In the genomic region with DNA sequence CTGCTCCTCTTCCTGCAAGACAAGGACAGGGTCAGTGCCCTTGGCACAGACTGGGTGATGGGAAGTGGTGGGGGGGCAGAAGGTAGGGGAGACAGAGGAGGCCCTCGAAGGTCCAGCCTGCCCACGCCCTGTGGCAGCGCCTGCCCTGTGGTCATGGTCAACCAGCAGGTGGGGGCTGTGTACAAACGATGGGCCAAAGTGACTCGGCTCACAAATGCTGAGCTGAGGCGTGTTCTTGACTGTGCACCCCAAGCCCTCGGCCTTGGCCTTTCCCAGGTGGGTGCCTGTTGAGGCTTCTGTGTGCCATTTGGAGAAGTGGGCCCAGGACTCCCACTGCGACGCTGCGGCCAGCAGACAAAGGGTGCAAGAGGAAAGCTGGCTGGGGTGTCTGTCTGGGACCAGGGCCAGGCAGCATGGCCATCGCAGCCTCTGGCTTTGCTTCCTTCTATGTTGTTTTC, we compare ENCODE assay signal across 8 cellular contexts. TPM values are rescaled to one million over a fixed set of nuclear protein-coding genes. Genes with fewer than 3 reads are reported as not detected.
A peak's percentile ranks its signal among the peaks of the same experiment; 100 is the strongest.
DNase-seq lines count a peak whose midpoint lies in the region; TF ChIP-seq lines count a peak whose summit lies in the region.
"Had no signal": no experiment of that assay in that cellular context is flagged by ENCODE, and none has a peak within 500 bp of the region (broad histone marks: within the 10 kb centered on the region; RNA-seq: fewer than 3 reads in every experiment).

No MANE protein-coding gene starts in this region.

- H3K27me3 ChIP-seq in sigmoid colon (no peaks in the 10 kb centered on the region), Karpas-422 (ENCODE audit: low read length) (no peaks in the 10 kb centered on the region)

- DNase-seq in HK-2 (ENCODE audit: unreplicated experiment) = peak; percentile 71
- no peak for DNase-seq in fibroblast of villous mesenchyme (ENCODE audit: low read depth)
- peak; percentile 75 for DNase-seq in sigmoid colon
- no peak for DNase-seq in Karpas-422
- no peak for DNase-seq in activated CD4-positive, alpha-beta T cell treated with anti-CD3 and anti-CD28 coated beads, Interleukin-2, amount 10 ng/mL, durations not matched to agents 7 days and 5 days
- DNase-seq in stimulated activated CD4-positive, alpha-beta T cell treated with anti-CD3 and anti-CD28 coated beads, Interleukin-12 subunit alpha, Interleukin-12 subunit beta, amount 100 ng/mL, for 4 hours = no peak
- DNase-seq: activated naive CD4-positive, alpha-beta T cell treated with anti-CD3 and anti-CD28 coated beads, Interleukin-2, amount 50 U/mL, for 16 hours; DMS153 had no signal

- H3K4me3 ChIP-seq in fibroblast of villous mesenchyme (ENCODE audit: low read depth, low read length) (no peak overlapping the region), sigmoid colon (peak overlapping the region in 2 of 4 donors; percentile 12), Karpas-422 (ENCODE audit: low read length) (no peak overlapping the region)

- no peaks in the 10 kb centered on the region for H3K9me2 ChIP-seq in Karpas-422 (replicated peaks; ENCODE audit: insufficient read depth, low read length)

- H2AFZ ChIP-seq in Karpas-422 (ENCODE audit: low read length) = no peak overlapping the region

- H3K79me2 ChIP-seq in Karpas-422 (ENCODE audit: low read length) = no peaks in the 10 kb centered on the region

- no peak overlapping the region for H3K4me2 ChIP-seq in Karpas-422 (ENCODE audit: low read depth, low read length, poor library complexity, severe bottlenecking)

- 57 to 73% methylated on average over 11 of the region's 11 CpGs for WGBS in sigmoid colon, 2 donors

- no peak overlapping the region for H3K9ac ChIP-seq in Karpas-422 (ENCODE audit: low read length)

- no peak for TF ChIP-seq POLR2A in sigmoid colon (IDR thresholded peaks at IDR 0.05)

- CTCF ChIA-PET in activated CD4-positive, alpha-beta T cell treated with anti-CD3 and anti-CD28 coated beads, Interleukin-2, amount 10 ng/mL, durations not matched to agents 7 days and 5 days (lab: Charles Lee) = interaction anchor here (1.2 kb wide), 1 partner anchor 64 kb away, joined by 3 read pairs; no protein-coding TSS in a partner anchor

- H3K9me3 Mint-ChIP-seq in activated CD4-positive, alpha-beta T cell treated with anti-CD3 and anti-CD28 coated beads, Interleukin-2, amount 10 ng/mL, durations not matched to agents 7 days and 5 days = no peaks in the 10 kb centered on the region

- H3K4me1 ChIP-seq in sigmoid colon = peaks cover 2 to 99% (median 90%) of the 10 kb centered on the region in 4 donors
- no peaks in the 10 kb centered on the region for H3K4me1 ChIP-seq in Karpas-422 (ENCODE audit: low read length)

- TF ChIP-seq CTCF in fibroblast of villous mesenchyme (IDR thresholded peaks at IDR 0.05; ENCODE audit: insufficient read depth, low read depth, low read length) (peak; percentile 12), sigmoid colon (IDR thresholded peaks at IDR 0.05) (no peak)

- no peaks in the 10 kb centered on the region for H3K4me1 Mint-ChIP-seq in activated CD4-positive, alpha-beta T cell treated with anti-CD3 and anti-CD28 coated beads, Interleukin-2, amount 10 ng/mL, durations not matched to agents 7 days and 5 days

- intact Hi-C loops in sigmoid colon (cut with DNase I) = loop anchor here (2.0 to 5.0 kb wide), 2 partner anchors 23 to 39 kb away; a partner anchor contains a TSS

- no peak overlapping the region for H3K27ac Mint-ChIP-seq in activated CD4-positive, alpha-beta T cell treated with anti-CD3 and anti-CD28 coated beads, Interleukin-2, amount 10 ng/mL, durations not matched to agents 7 days and 5 days

- no peak for TF ChIP-seq EP300 in sigmoid colon (IDR thresholded peaks at IDR 0.05)

- POLR2A ChIA-PET in activated CD4-positive, alpha-beta T cell treated with anti-CD3 and anti-CD28 coated beads, Interleukin-2, amount 10 ng/mL, durations not matched to agents 7 days and 5 days (lab: Charles Lee) = no interaction called here

- no peaks in the 10 kb centered on the region for H3K9me3 ChIP-seq in sigmoid colon
- no peaks in the 10 kb centered on the region for H3K9me3 ChIP-seq in Karpas-422 (ENCODE audit: low read length)

- H3K27ac ChIP-seq in sigmoid colon = peak overlapping the region; percentile 90 to 98 (median 93)
- no peak overlapping the region for H3K27ac ChIP-seq in Karpas-422 (ENCODE audit: low read length)

- no peaks in the 10 kb centered on the region for H3K36me3 Mint-ChIP-seq in activated CD4-positive, alpha-beta T cell treated with anti-CD3 and anti-CD28 coated beads, Interleukin-2, amount 10 ng/mL, durations not matched to agents 7 days and 5 days (ENCODE audit: low read depth)

- no peaks in the 10 kb centered on the region for H4K20me1 ChIP-seq in Karpas-422 (ENCODE audit: insufficient read depth, low read depth, low read length)

- H3K36me3 ChIP-seq in sigmoid colon (peaks cover 0 to 24% (median 2%) of the 10 kb centered on the region in 4 donors), Karpas-422 (ENCODE audit: insufficient read depth, low read length) (no peaks in the 10 kb centered on the region)

- H3K4me3 Mint-ChIP-seq in activated CD4-positive, alpha-beta T cell treated with anti-CD3 and anti-CD28 coated beads, Interleukin-2, amount 10 ng/mL, durations not matched to agents 7 days and 5 days = no peak overlapping the region

- H3K27me3 Mint-ChIP-seq in activated CD4-positive, alpha-beta T cell treated with anti-CD3 and anti-CD28 coated beads, Interleukin-2, amount 10 ng/mL, durations not matched to agents 7 days and 5 days = no peaks in the 10 kb centered on the region

RNA-seq across cellular contexts. Expression of a gene that starts 22.6 kb away (rescaled TPM):
- total RNA-seq in fibroblast of villous mesenchyme = 244 and 267 TPM in 2 replicates
- 100 to 1,000 TPM; 327 to 428 (median 348) TPM for total RNA-seq in sigmoid colon
- 100 to 1,000 TPM in 1 of 3 donors, 10 to 100 TPM in 1, 1 to 10 TPM in 1; 8.3 to 109 (median 35.3) TPM for polyA plus RNA-seq in sigmoid colon
- total RNA-seq in Karpas-422 (2014; rRNA removed; shearing (Covaris generic); ENCODE audit: low replicate concordance) = 0.45 TPM in 1 of 2 replicates, not detected in the other
- total RNA-seq in activated CD4-positive, alpha-beta T cell treated with anti-CD3 and anti-CD28 coated beads, Interleukin-2, amount 10 ng/mL, durations not matched to agents 7 days and 5 days = 10 to 100 TPM; 25.7 to 27.3 TPM

RNA-seq across cellular contexts. Expression of a gene that starts 38.2 kb away (rescaled TPM):
- total RNA-seq in fibroblast of villous mesenchyme (24.2 and 25.8 TPM in 2 replicates), sigmoid colon (10 to 100 TPM; 21.3 to 37.3 (median 28.9) TPM)
- polyA plus RNA-seq in sigmoid colon = 10 to 100 TPM; 24.0 to 28.9 (median 24.8) TPM
- total RNA-seq in Karpas-422 (2014; rRNA removed; shearing (Covaris generic); ENCODE audit: low replicate concordance) = 16.2 and 20.5 TPM in 2 replicates
- 10 to 100 TPM; 42.9 to 51.3 TPM for total RNA-seq in activated CD4-positive, alpha-beta T cell treated with anti-CD3 and anti-CD28 coated beads, Interleukin-2, amount 10 ng/mL, durations not matched to agents 7 days and 5 days

RNA-seq across cellular contexts. Expression of a gene that starts 38.4 kb away (rescaled TPM):
- total RNA-seq in fibroblast of villous mesenchyme = 27.1 and 30.2 TPM in 2 replicates
- 10 to 100 TPM; 13.6 to 32.5 (median 20.8) TPM for total RNA-seq in sigmoid colon
- polyA plus RNA-seq in sigmoid colon = 10 to 100 TPM; 25.7 to 34.8 (median 33.6) TPM
- 43.4 and 72.4 TPM in 2 replicates for total RNA-seq in Karpas-422 (2014; rRNA removed; shearing (Covaris generic); ENCODE audit: low replicate concordance)
- total RNA-seq in activated CD4-positive, alpha-beta T cell treated with anti-CD3 and anti-CD28 coated beads, Interleukin-2, amount 10 ng/mL, durations not matched to agents 7 days and 5 days = 10 to 100 TPM; 33.0 to 35.7 TPM

RNA-seq across cellular contexts. Expression of a gene that starts 44.6 kb away (rescaled TPM):
- not detected in 2 replicates for total RNA-seq in fibroblast of villous mesenchyme
- 1 to 10 TPM in 2 of 4 donors, under 1 TPM in 2; 0.81 to 4.6 (median 2.2) TPM for total RNA-seq in sigmoid colon
- polyA plus RNA-seq in sigmoid colon = 100 to 1,000 TPM; 104 to 146 (median 109) TPM
- not detected in 2 replicates for total RNA-seq in Karpas-422 (2014; rRNA removed; shearing (Covaris generic); ENCODE audit: low replicate concordance)
- total RNA-seq in activated CD4-positive, alpha-beta T cell treated with anti-CD3 and anti-CD28 coated beads, Interleukin-2, amount 10 ng/mL, durations not matched to agents 7 days and 5 days = 1 to 10 TPM; 1.4 to 2.1 TPM

RNA-seq across cellular contexts. Expression of a gene that starts 48.9 kb away (rescaled TPM):
- 152 and 165 TPM in 2 replicates for total RNA-seq in fibroblast of villous mesenchyme
- total RNA-seq in sigmoid colon = 100 to 1,000 TPM; 123 to 229 (median 129) TPM
- polyA plus RNA-seq in sigmoid colon = 100 to 1,000 TPM in 2 of 3 donors, 10 to 100 TPM in 1; 87.9 to 187 (median 107) TPM
- 328 and 459 TPM in 2 replicates for total RNA-seq in Karpas-422 (2014; rRNA removed; shearing (Covaris generic); ENCODE audit: low replicate concordance)
- 100 to 1,000 TPM; 398 to 443 TPM for total RNA-seq in activated CD4-positive, alpha-beta T cell treated with anti-CD3 and anti-CD28 coated beads, Interleukin-2, amount 10 ng/mL, durations not matched to agents 7 days and 5 days

Comparison
In these comparisons a context has a peak if more than half of its experiments do, and no peak if none do; other contexts are left out.
1. DNase-seq: peak in HK-2 (single experiment) and sigmoid colon (single experiment); none in fibroblast of villous mesenchyme (single experiment), Karpas-422 (single experiment), activated CD4-positive, alpha-beta T cell treated with anti-CD3 and anti-CD28 coated beads, Interleukin-2, amount 10 ng/mL, durations not matched to agents 7 days and 5 days (single experiment) and stimulated activated CD4-positive, alpha-beta T cell treated with anti-CD3 and anti-CD28 coated beads, Interleukin-12 subunit alpha, Interleukin-12 subunit beta, amount 100 ng/mL, for 4 hours (single experiment).
2. RNA of a gene that starts 22.6 kb away (total RNA-seq): 327 to 428 TPM in sigmoid colon, 244 to 267 TPM in fibroblast of villous mesenchyme and 25.7 to 27.3 TPM in activated CD4-positive, alpha-beta T cell treated with anti-CD3 and anti-CD28 coated beads, Interleukin-2, amount 10 ng/mL, durations not matched to agents 7 days and 5 days; 0.45 TPM in Karpas-422; every median in the first group is over 10 times any median in the second.